In genomic region chr3:133269393-133269792, GRCh38 we compare ENCODE assay signal across 25 cellular contexts.
DNase-seq lines count a peak whose midpoint lies in the region; ATAC-seq and TF ChIP-seq lines count a peak whose summit lies in the region.
"Had no signal": no experiment of that assay in that cellular context is flagged by ENCODE, and none has a peak within 500 bp of the region (broad histone marks: within the 10 kb centered on the region; RNA-seq: fewer than 3 reads in every experiment).

No MANE protein-coding gene starts in this region.

- ATAC-seq in HG03159 (IDR thresholded peaks at IDR 0.05; ENCODE audit: unreplicated experiment) = no peak
- ATAC-seq: T-cell had no signal

- H3K9ac ChIP-seq in endocrine pancreas (ENCODE audit: control insufficient read depth, insufficient read depth, low read length) = no peak overlapping the region

- H3K36me3 ChIP-seq in endocrine pancreas (ENCODE audit: control insufficient read depth, insufficient read depth, low read length) = no peaks in the 10 kb centered on the region
- H3K36me3 ChIP-seq: esophagus muscularis mucosa, MG63, prostate gland, stomach, upper lobe of left lung had no signal

- no peak for TF ChIP-seq CTCF in GM10266 (IDR thresholded peaks at IDR 0.05; ENCODE audit: control insufficient read depth, insufficient read depth, low read depth, missing control alignments)

- H3K9me3 ChIP-seq in endocrine pancreas (ENCODE audit: control insufficient read depth, low read length) = no peaks in the 10 kb centered on the region
- H3K9me3 ChIP-seq: Caco-2, esophagus muscularis mucosa, MG63, prostate gland, stomach, upper lobe of left lung had no signal

- peak overlapping the region; percentile 25 for H3K4me3 ChIP-seq in endocrine pancreas (ENCODE audit: control insufficient read depth, insufficient read depth, low read length)
- H3K4me3 ChIP-seq: esophagus muscularis mucosa, MG63, prostate gland, stomach, upper lobe of left lung had no signal

- peak; percentile 79 for DNase-seq in DMS79 (lab: John Stamatoyannopoulos, UW)
- peak; percentile 56 for DNase-seq in NCI-H146 (lab: John Stamatoyannopoulos, UW)
- DNase-seq in NCI-H446 treated with DMSO at 0.1 percent for 48 hours (lab: John Stamatoyannopoulos, UW) = peak; percentile 87
- DNase-seq in GM10266 (ENCODE audit: extremely low spot score) = no peak
- DNase-seq in activated CD4-positive, CD25-positive, alpha-beta regulatory T cell (lab: John Stamatoyannopoulos, UW) = no peak
- DNase-seq: activated CD4-positive, alpha-beta T cell treated with anti-CD3 and anti-CD28 coated beads, Interleukin-2, amount 10 ng/mL, durations not matched to agents 7 days and 5 days; activated CD8-positive, alpha-beta memory T cell treated with anti-CD3 and anti-CD28 coated beads, Interleukin-2, amount 50 U/mL, for 48 hours; activated gamma-delta T cell; amniotic stem cell; Caco-2; central memory CD4-positive, alpha-beta T cell; GDM1; kidney glomerular epithelial cell; mesendoderm; MG63; NCI-H2081 treated with DMSO at 0.1 percent for 48 hours; Right ventricle myocardium superior; stimulated activated CD4-positive, alpha-beta T cell treated with anti-CD3 and anti-CD28 coated beads, Interleukin-4, amount 100 ng/mL, for 24 hours; stomach; T-cell; upper lobe of left lung had no signal

- no peaks in the 10 kb centered on the region for H3K27me3 ChIP-seq in endocrine pancreas (ENCODE audit: control insufficient read depth, insufficient read depth, low read length)
- H3K27me3 ChIP-seq: esophagus muscularis mucosa, stomach, upper lobe of left lung had no signal

- H3K4me1 ChIP-seq in endocrine pancreas (ENCODE audit: control insufficient read depth, insufficient read depth, low read length) = no peaks in the 10 kb centered on the region
- H3K4me1 ChIP-seq: Caco-2, prostate gland, stomach had no signal

Comparison
In these comparisons a context has a peak if more than half of its experiments do, and no peak if none do; other contexts are left out.
1. DNase-seq: peak in DMS79 (single experiment), NCI-H146 (single experiment) and NCI-H446 treated with DMSO at 0.1 percent for 48 hours (single experiment); none in GM10266 (single experiment) and activated CD4-positive, CD25-positive, alpha-beta regulatory T cell (0 of 4).